26 cellular contexts compared by ENCODE assay signal in the genomic region with DNA sequence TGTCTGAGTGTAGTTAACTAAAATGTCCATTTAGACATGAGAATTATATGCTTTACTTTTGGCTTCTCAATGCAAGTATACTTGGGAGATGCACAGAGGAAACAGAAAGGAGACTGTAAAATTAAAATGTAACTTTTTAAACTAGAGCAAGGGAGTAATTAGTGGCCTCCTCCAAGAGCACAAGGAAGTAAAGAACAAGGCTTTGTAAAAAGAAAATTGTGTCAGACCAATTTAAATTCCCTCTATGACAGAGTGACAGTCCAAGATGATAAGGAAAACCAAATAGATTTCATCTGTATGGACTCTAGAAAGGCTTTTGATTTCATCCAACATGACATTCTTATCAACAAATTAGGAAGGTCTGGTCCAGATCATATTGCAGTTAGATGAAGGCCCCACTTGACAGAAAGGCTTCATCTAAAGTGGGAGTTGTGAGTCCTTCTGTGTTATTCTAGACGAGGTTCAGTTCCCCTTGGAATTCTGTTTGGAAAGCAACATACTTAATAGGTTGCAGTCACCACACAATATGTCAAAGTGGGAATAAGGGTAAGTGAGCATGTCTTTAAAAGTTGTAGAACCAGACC. TPM values are rescaled to one million over a fixed set of nuclear protein-coding genes. Genes with fewer than 3 reads are reported as not detected.
"Had no signal": no experiment of that assay in that cellular context is flagged by ENCODE, and none has a peak within 500 bp of the region (broad histone marks: within the 10 kb centered on the region; RNA-seq: fewer than 3 reads in every experiment).

No MANE protein-coding gene starts in this region.

- H3K4me3 Mint-ChIP-seq: activated B cell treated with CpG ODN at 0.5 μM for 24 hours; activated CD4-positive, alpha-beta T cell treated with anti-CD3 and anti-CD28 coated beads for 36 hours; activated naive CD4-positive, alpha-beta T cell treated with anti-CD3 and anti-CD28 coated beads, Interleukin-2, amount 10 ng/mL, durations not matched to agents 7 days and 5 days; endodermal cell; stimulated activated effector memory CD8-positive, alpha-beta T cell treated with anti-CD3 and anti-CD28 coated beads, Interleukin-12 subunit alpha, Interleukin-12 subunit beta, amount 100 ng/mL, for 72 hours had no signal

- H3K4me1 ChIP-seq: right lobe of liver had no signal

- H3K36me3 ChIP-seq: right lobe of liver, stomach had no signal

- H3K27ac ChIP-seq: right lobe of liver had no signal

- H3K4me3 ChIP-seq: right lobe of liver, stomach had no signal

- H3K9me3 Mint-ChIP-seq: activated B cell treated with CpG ODN at 0.5 μM for 24 hours; activated naive CD4-positive, alpha-beta T cell treated with anti-CD3 and anti-CD28 coated beads, Interleukin-2, amount 10 ng/mL, durations not matched to agents 7 days and 5 days; endodermal cell; stimulated activated effector memory CD8-positive, alpha-beta T cell treated with anti-CD3 and anti-CD28 coated beads, Interleukin-12 subunit alpha, Interleukin-12 subunit beta, amount 100 ng/mL, for 72 hours had no signal

- H3K9me3 ChIP-seq: right lobe of liver, stomach had no signal

- H3K27me3 Mint-ChIP-seq: activated naive CD4-positive, alpha-beta T cell treated with anti-CD3 and anti-CD28 coated beads, Interleukin-2, amount 10 ng/mL, durations not matched to agents 7 days and 5 days had no signal

- DNase-seq: activated B cell treated with CpG ODN at 0.5 μM for 24 hours; activated CD4-positive, alpha-beta T cell treated with anti-CD3 and anti-CD28 coated beads for 36 hours; activated CD4-positive, alpha-beta T cell treated with anti-CD3 and anti-CD28 coated beads, Interleukin-2, amount 50 U/mL, for 4 hours; activated CD8-positive, alpha-beta memory T cell treated with anti-CD3 and anti-CD28 coated beads for 24 hours; activated CD8-positive, alpha-beta memory T cell treated with anti-CD3 and anti-CD28 coated beads, Interleukin-2, amount 50 U/mL, for 48 hours; activated effector memory CD4-positive, alpha-beta T cell treated with Interleukin-2 at 50 U/mL for 16 hours; activated naive CD4-positive, alpha-beta T cell treated with anti-CD3 and anti-CD28 coated beads, Interleukin-2, amount 10 ng/mL, durations not matched to agents 7 days and 5 days; activated T-cell treated with anti-CD3 and anti-CD28 coated beads, Interleukin-2, amount 50 U/mL, for 48 hours; amygdala; cortex of kidney; endodermal cell; left ventricle myocardium superior; occipital lobe; posterior cingulate gyrus; right lobe of liver; small intestine; stimulated activated CD4-positive, alpha-beta T cell treated with anti-CD3 and anti-CD28 coated beads, Interleukin-2, amount 100 ng/mL, for 24 hours; stomach; T-helper 9 cell; trophoblast cell had no signal

- H3K36me3 Mint-ChIP-seq: activated naive CD4-positive, alpha-beta T cell treated with anti-CD3 and anti-CD28 coated beads, Interleukin-2, amount 10 ng/mL, durations not matched to agents 7 days and 5 days; stimulated activated effector memory CD8-positive, alpha-beta T cell treated with anti-CD3 and anti-CD28 coated beads, Interleukin-12 subunit alpha, Interleukin-12 subunit beta, amount 100 ng/mL, for 72 hours had no signal

- H3K27me3 ChIP-seq: right lobe of liver, stomach had no signal

- H3K4me1 Mint-ChIP-seq: activated B cell treated with CpG ODN at 0.5 μM for 24 hours; activated CD4-positive, alpha-beta T cell treated with anti-CD3 and anti-CD28 coated beads for 36 hours; activated naive CD4-positive, alpha-beta T cell treated with anti-CD3 and anti-CD28 coated beads, Interleukin-2, amount 10 ng/mL, durations not matched to agents 7 days and 5 days; stimulated activated effector memory CD8-positive, alpha-beta T cell treated with anti-CD3 and anti-CD28 coated beads, Interleukin-12 subunit alpha, Interleukin-12 subunit beta, amount 100 ng/mL, for 72 hours had no signal

- ATAC-seq: activated CD4-positive, alpha-beta T cell treated with anti-CD3 and anti-CD28 coated beads for 36 hours; right lobe of liver; stimulated activated effector memory CD8-positive, alpha-beta T cell treated with anti-CD3 and anti-CD28 coated beads, Interleukin-12 subunit alpha, Interleukin-12 subunit beta, amount 100 ng/mL, for 72 hours had no signal

- H3K27ac Mint-ChIP-seq: activated B cell treated with CpG ODN at 0.5 μM for 24 hours; activated CD4-positive, alpha-beta T cell treated with anti-CD3 and anti-CD28 coated beads for 36 hours; activated naive CD4-positive, alpha-beta T cell treated with anti-CD3 and anti-CD28 coated beads, Interleukin-2, amount 10 ng/mL, durations not matched to agents 7 days and 5 days; endodermal cell; stimulated activated effector memory CD8-positive, alpha-beta T cell treated with anti-CD3 and anti-CD28 coated beads, Interleukin-12 subunit alpha, Interleukin-12 subunit beta, amount 100 ng/mL, for 72 hours had no signal

RNA-seq across cellular contexts. Expression of gene CAPNS2, which starts 6.5 kb away (rescaled TPM):
- total RNA-seq: activated B cell treated with CpG ODN at 0.5 μM for 24 hours; activated CD4-positive, alpha-beta T cell treated with anti-CD3 and anti-CD28 coated beads for 36 hours; epithelial cell of proximal tubule; kidney epithelial cell; left ventricle myocardium superior; myocyte; occipital lobe; T-helper 1 cell treated with Interleukin-12 subunit alpha and Interleukin-12 subunit beta and Interleukin-4 antibody, amounts not matched to agents 30 ng/mL and 1 ng/mL, for 36 hours had no signal
- polyA plus RNA-seq: neural cell had no signal
